Comparison of ENCODE assay signal across 23 cellular contexts in the genomic region with DNA sequence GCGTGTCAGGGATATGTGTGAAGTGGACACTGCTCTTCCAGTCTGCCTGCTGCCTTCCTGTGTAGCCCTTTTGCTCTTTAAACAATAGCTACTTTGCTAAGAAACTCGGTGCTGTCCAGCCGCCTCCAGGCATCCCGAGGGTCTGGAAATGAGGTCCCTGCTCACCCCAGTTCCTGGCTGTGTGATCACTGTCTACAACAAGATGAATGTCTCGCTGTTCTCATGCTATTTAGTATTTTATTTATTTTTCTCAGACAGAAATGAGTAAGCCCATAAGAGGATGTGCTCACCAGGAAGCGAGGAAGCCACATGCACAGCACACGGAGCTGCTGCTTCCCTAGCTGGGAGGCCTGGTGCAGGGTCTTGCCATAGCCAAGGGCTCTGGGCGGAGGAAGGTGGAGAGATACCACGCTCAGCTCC.
DNase-seq lines count a peak whose midpoint lies in the region; ATAC-seq, FAIRE-seq and TF ChIP-seq lines count a peak whose summit lies in the region.
"Had no signal": no experiment of that assay in that cellular context is flagged by ENCODE, and none has a peak within 500 bp of the region (broad histone marks: within the 10 kb centered on the region; RNA-seq: fewer than 3 reads in every experiment).

No MANE protein-coding gene starts in this region.

- intact Hi-C loops in right lobe of liver (cut with DNase I) = no loop called here
- intact Hi-C loops in HepG2 (cut with micrococcal nuclease; ENCODE audit: unreplicated experiment) = no loop called here
- intact Hi-C loops in vagina (cut with DNase I) = no loop called here
- intact Hi-C loops in stomach (cut with DNase I; ENCODE audit: low total_unique reads) = no loop called here

- H2AFZ ChIP-seq in HepG2 (ENCODE audit: low read length) = no peak overlapping the region
- H2AFZ ChIP-seq: neural progenitor cell had no signal

- ATAC-seq in right lobe of liver (peak in 3 of 4 donors; percentile 22 to 79 (median 47)), HepG2 (no peak)
- ATAC-seq: activated naive CD4-positive, alpha-beta T cell treated with anti-CD3 and anti-CD28 coated beads, Interleukin-2, amount 50 U/mL, for 72 hours; gastrocnemius medialis; right cardiac atrium had no signal

- H3K9me3 ChIP-seq in right lobe of liver (no peaks in the 10 kb centered on the region), HepG2 (ENCODE audit: low read length) (no peaks in the 10 kb centered on the region), adipocyte (ENCODE audit: control insufficient read depth, low read length) (no peaks in the 10 kb centered on the region), vagina (no peaks in the 10 kb centered on the region), stomach (no peaks in the 10 kb centered on the region)
- H3K9me3 ChIP-seq: A549, gastrocnemius medialis, transverse colon had no signal

- 43% methylated on average over 9 of the region's 9 CpGs for WGBS in right lobe of liver (ENCODE audit: insufficient coverage, low coverage, low lambda C conversion rate, missing lambda C conversion rate)
- 10% methylated on average over 9 of the region's 9 CpGs for WGBS in HepG2 (ENCODE audit: low lambda C conversion rate)
- WGBS in stomach, 5 donors = 56 to 71% (median 62%) methylated on average over 9 of the region's 9 CpGs

- DNase-seq in right lobe of liver (no peak), HepG2 (ENCODE audit: low spot score) (no peak), adipocyte (ENCODE audit: low read depth) (peak; percentile 19), hepatic stellate cell (ENCODE audit: low spot score) (peak; percentile 15), vagina (ENCODE audit: extremely low spot score in 2 of 2) (no peak), epidermal melanocyte (ENCODE audit: insufficient read length, low spot score) (no peak), stomach (no peak), H54 (ENCODE audit: insufficient read length, low spot score) (no peak)
- DNase-seq: activated CD4-positive, alpha-beta T cell treated with anti-CD3 and anti-CD28 coated beads for 4 hours; effector CD8-positive, alpha-beta T cell; gastrocnemius medialis; immature natural killer cell; NCI-H1105 treated with DMSO at 0.1 percent for 48 hours; NCI-H2171; right cardiac atrium; SIG-M5; stimulated activated CD4-positive, alpha-beta T cell treated with anti-CD3 and anti-CD28 coated beads, Interleukin-4, amount 100 ng/mL, for 24 hours; T-helper 9 cell; transverse colon had no signal

- no peak for TF ChIP-seq RAD21 in HepG2 (CRISPR knock-in tag; IDR thresholded peaks at IDR 0.05)

- BruUV-seq in HepG2 (replicated peaks; lab: Mats Ljungman, UMichigan) = no TSS peak

- TF ChIP-seq CTCF in right lobe of liver (IDR thresholded peaks at IDR 0.05) = no peak
- no peak for TF ChIP-seq CTCF in HepG2 (CRISPR knock-in tag; IDR thresholded peaks at IDR 0.05)
- TF ChIP-seq CTCF in vagina (IDR thresholded peaks at IDR 0.05) = no peak
- TF ChIP-seq CTCF in stomach (IDR thresholded peaks at IDR 0.05) = no peak

- H3K4me1 ChIP-seq in right lobe of liver = no peaks in the 10 kb centered on the region
- H3K4me1 ChIP-seq in HepG2 (ENCODE audit: insufficient read depth, low read length) = no peaks in the 10 kb centered on the region
- H3K4me1 ChIP-seq in adipocyte (ENCODE audit: control insufficient read depth, insufficient read depth, low read length) = no peaks in the 10 kb centered on the region
- no peaks in the 10 kb centered on the region for H3K4me1 ChIP-seq in vagina
- no peaks in the 10 kb centered on the region for H3K4me1 ChIP-seq in stomach
- H3K4me1 ChIP-seq: gastrocnemius medialis, transverse colon had no signal

- H3K9ac ChIP-seq in HepG2 (ENCODE audit: insufficient read depth, low read depth, low read length) (no peak overlapping the region), adipocyte (ENCODE audit: low read length) (no peak overlapping the region)
- H3K9ac ChIP-seq: neural progenitor cell had no signal

- no peak overlapping the region for H3K4me3 ChIP-seq in right lobe of liver
- no peak overlapping the region for H3K4me3 ChIP-seq in HepG2 (replicated peaks in 1 of 3; ENCODE audit: insufficient read depth in 1 of 3, low read depth in 2 of 3, low read length in 3 of 3)
- H3K4me3 ChIP-seq in adipocyte (ENCODE audit: low read length) = no peak overlapping the region
- H3K4me3 ChIP-seq in vagina = no peak overlapping the region
- no peak overlapping the region for H3K4me3 ChIP-seq in stomach
- H3K4me3 ChIP-seq: A549, cardiac muscle cell, gastrocnemius medialis, neural progenitor cell, transverse colon had no signal

- CTCF ChIA-PET in HepG2 (lab: Yijun Ruan, JAX; ENCODE audit: low intra/inter-chr PET ratio, low total read pairs) = no interaction called here

- H3K27ac ChIP-seq in right lobe of liver (no peak overlapping the region), HepG2 (ENCODE audit: extremely low read length, insufficient read depth, low read length) (no peak overlapping the region), vagina (peak overlapping the region; percentile 3), stomach (no peak overlapping the region)
- H3K27ac ChIP-seq: A549, cardiac muscle cell, gastrocnemius medialis, neural progenitor cell, transverse colon had no signal

- H3K27me3 ChIP-seq in right lobe of liver = no peaks in the 10 kb centered on the region
- peaks cover 0 to 51% of the 10 kb centered on the region in 2 experiments; a peak in 2 of 5 replicates for H3K27me3 ChIP-seq in HepG2 (ENCODE audit: control insufficient read depth in 1 of 2, insufficient read depth in 2 of 2, low read length in 2 of 2)
- no peaks in the 10 kb centered on the region for H3K27me3 ChIP-seq in adipocyte (replicated peaks; ENCODE audit: control insufficient read depth, insufficient read depth, low read length)
- H3K27me3 ChIP-seq in vagina = no peaks in the 10 kb centered on the region
- H3K27me3 ChIP-seq in stomach = no peaks in the 10 kb centered on the region
- H3K27me3 ChIP-seq: cardiac muscle cell, gastrocnemius medialis, neural progenitor cell, transverse colon had no signal

- POLR2A ChIA-PET in HepG2 (lab: Yijun Ruan, JAX) = no interaction called here

- H3K79me2 ChIP-seq in HepG2 (ENCODE audit: insufficient read depth, low read length) = no peaks in the 10 kb centered on the region

- H4K20me1 ChIP-seq in HepG2 (ENCODE audit: insufficient read depth, low read length) = no peaks in the 10 kb centered on the region

- no peak overlapping the region for H3K4me2 ChIP-seq in HepG2 (ENCODE audit: low read depth, low read length)
- H3K4me2 ChIP-seq: A549, neural progenitor cell had no signal

- H3K36me3 ChIP-seq in right lobe of liver = no peaks in the 10 kb centered on the region
- no peaks in the 10 kb centered on the region for H3K36me3 ChIP-seq in HepG2 (replicated peaks in 1 of 2; ENCODE audit: control insufficient read depth in 1 of 2, insufficient read depth in 2 of 2, low read length in 2 of 2)
- H3K36me3 ChIP-seq in adipocyte (ENCODE audit: control insufficient read depth, insufficient read depth, low read length, severe bottlenecking) = no peaks in the 10 kb centered on the region
- no peaks in the 10 kb centered on the region for H3K36me3 ChIP-seq in vagina
- H3K36me3 ChIP-seq in stomach = no peaks in the 10 kb centered on the region
- H3K36me3 ChIP-seq: cardiac muscle cell, gastrocnemius medialis, neural progenitor cell, transverse colon had no signal

- TF ChIP-seq EP300 in HepG2 (IDR thresholded peaks at IDR 0.05; ENCODE audit: low read depth in 2 of 2, low read length in 2 of 2) (no peak), HepG2 (CRISPR knock-in tag; IDR thresholded peaks at IDR 0.05; ENCODE audit: borderline replicate concordance) (no peak), stomach (IDR thresholded peaks at IDR 0.05) (no peak)

- TF ChIP-seq POLR2A in right lobe of liver (IDR thresholded peaks at IDR 0.05) = no peak
- TF ChIP-seq POLR2A in HepG2 (IDR thresholded peaks at IDR 0.05; ENCODE audit: insufficient read depth in 1 of 2, low read depth in 2 of 2, low read length in 2 of 2) = no peak
- TF ChIP-seq POLR2A in vagina (IDR thresholded peaks at IDR 0.05) = no peak
- no peak for TF ChIP-seq POLR2A in stomach (IDR thresholded peaks at IDR 0.05)
- TF ChIP-seq POLR2A in H54 (IDR thresholded peaks at IDR 0.05; ENCODE audit: low read depth, low read length) = no peak

- in situ Hi-C loops in HepG2 (cut with HindIII; ENCODE audit: extremely low pct_ligation_motif_present, low pct_unique_long_range_greater_than_20kb) = no loop called here

- no peak for FAIRE-seq in HepG2 (lab: Jason Lieb, UNC)
- no peak for FAIRE-seq in H54 (lab: Jason Lieb, UNC)
- FAIRE-seq: A549 had no signal

TF ChIP-seq in HepG2, 621 proteins besides CTCF, POLR2A, EP300 and RAD21:
- TF ChIP-seq TBP (CRISPR knock-in tag; IDR thresholded peaks at IDR 0.05) (no peak), ARHGAP35 (CRISPR knock-in tag; IDR thresholded peaks at IDR 0.05; ENCODE audit: borderline replicate concordance) (no peak), GTF2F1 (IDR thresholded peaks at IDR 0.05; ENCODE audit: low read length) (no peak), CHD2 (IDR thresholded peaks at IDR 0.05; ENCODE audit: low read depth, low read length) (no peak), ZBTB34 (CRISPR knock-in tag; IDR thresholded peaks at IDR 0.05) (no peak), ZNF496 (CRISPR knock-in tag; IDR thresholded peaks at IDR 0.05; ENCODE audit: insufficient replicate concordance) (no peak), TAF15 (IDR thresholded peaks at IDR 0.05; ENCODE audit: low read depth, low read length, poor library complexity, severe bottlenecking) (no peak), ZFY (CRISPR knock-in tag; IDR thresholded peaks at IDR 0.05) (no peak), ZC3H4 (CRISPR knock-in tag; IDR thresholded peaks at IDR 0.05; ENCODE audit: borderline replicate concordance) (no peak), ZSCAN22 (CRISPR knock-in tag; IDR thresholded peaks at IDR 0.05) (no peak), NFIC (IDR thresholded peaks at IDR 0.05; ENCODE audit: low read length) (no peak), KDM2A (CRISPR knock-in tag; IDR thresholded peaks at IDR 0.05; ENCODE audit: borderline replicate concordance, low read depth) (no peak)

Comparison
In these comparisons a context has a peak if more than half of its experiments do, and no peak if none do; other contexts are left out.
1. DNase-seq: peak in adipocyte (single experiment) and hepatic stellate cell (single experiment); none in right lobe of liver (0 of 3), HepG2 (single experiment), vagina (0 of 2), epidermal melanocyte (single experiment), stomach (single experiment) and H54 (single experiment).